ENCODE assay signal across 8 cellular contexts in genomic region chrX:120549483-120550452, GRCh38. TPM values are rescaled to one million over a fixed set of nuclear protein-coding genes. Genes with fewer than 3 reads are reported as not detected.
DNase-seq lines count a peak whose midpoint lies in the region; ATAC-seq and TF ChIP-seq lines count a peak whose summit lies in the region.

No MANE protein-coding gene starts in this region.

- DNase-seq in right atrium auricular region (ENCODE audit: low spot score), result peak; percentile 61
- DNase-seq in Right ventricle myocardium inferior (ENCODE audit: missing footprints), result no peak
- DNase-seq in activated CD4-positive, alpha-beta T cell treated with anti-CD3 and anti-CD28 coated beads, Interleukin-2, amount 50 U/mL, for 48 hours, result peak; percentile 13 to 31
- DNase-seq in fibroblast of the aortic adventitia (ENCODE audit: low read depth), result peak; percentile 90
- DNase-seq in thoracic aorta (ENCODE audit: low spot score), result no peak
- DNase-seq in HuH-7.5 (ENCODE audit: low spot score), result no peak
- no peak for DNase-seq in GM13977 (ENCODE audit: low spot score)
- DNase-seq in T-helper 9 cell, result no peak

- H3K9me3 ChIP-seq in right atrium auricular region, result no peaks in the 10 kb centered on the region
- no peaks in the 10 kb centered on the region for H3K9me3 ChIP-seq in thoracic aorta

- in situ Hi-C loops in GM13977 (cut with MboI; ENCODE audit: low pct_unique_long_range_greater_than_20kb, low sequenced_read_pairs, unreplicated experiment), result no loop called here

- H3K4me3 ChIP-seq in right atrium auricular region, result no peak overlapping the region
- H3K4me3 ChIP-seq in fibroblast of the aortic adventitia (ENCODE audit: low read depth, low read length), result no peak overlapping the region
- no peak overlapping the region for H3K4me3 ChIP-seq in thoracic aorta

- TF ChIP-seq CTCF in right atrium auricular region (IDR thresholded peaks at IDR 0.05), result no peak
- TF ChIP-seq CTCF in fibroblast of the aortic adventitia (IDR thresholded peaks at IDR 0.05; ENCODE audit: insufficient read depth, low read length), result no peak
- TF ChIP-seq CTCF in thoracic aorta (IDR thresholded peaks at IDR 0.05), result no peak
- no peak for TF ChIP-seq CTCF in GM13977 (IDR thresholded peaks at IDR 0.05; ENCODE audit: extremely low read depth, insufficient read depth, missing control alignments)

- no peak for ATAC-seq in Right ventricle myocardium inferior
- no peak for ATAC-seq in thoracic aorta (ENCODE audit: insufficient number of reproducible peaks, low FRiP score, low read depth)

- H3K27me3 ChIP-seq in right atrium auricular region, result no peaks in the 10 kb centered on the region
- H3K27me3 ChIP-seq in thoracic aorta (replicated peaks; ENCODE audit: insufficient read depth), result no peaks in the 10 kb centered on the region

- intact Hi-C loops in Right ventricle myocardium inferior (cut with DNase I), result no loop called here

- H3K27ac ChIP-seq in right atrium auricular region (peak overlapping the region; percentile 34 to 57), thoracic aorta (peak overlapping the region; percentile 38 to 65)

- H3K36me3 ChIP-seq in right atrium auricular region, result no peaks in the 10 kb centered on the region
- no peaks in the 10 kb centered on the region for H3K36me3 ChIP-seq in thoracic aorta

- H3K4me1 ChIP-seq in right atrium auricular region (no peaks in the 10 kb centered on the region), thoracic aorta (ENCODE audit: control insufficient read depth in 1 of 2, low read depth in 2 of 2) (peaks cover 0 to 17% of the 10 kb centered on the region in 2 donors)

RNA-seq across cellular contexts. Expression of gene CUL4B, which starts 11.0 kb away (rescaled TPM):
- total RNA-seq in right atrium auricular region (10 to 100 TPM; 19.1 to 19.6 TPM), Right ventricle myocardium inferior (18.3 TPM), fibroblast of the aortic adventitia (ENCODE audit: low replicate concordance) (59.7 and 76.1 TPM in 2 replicates), thoracic aorta (10 to 100 TPM; 38.7 to 66.2 TPM)

RNA-seq across cellular contexts. Expression of gene MCTS1, which starts 54.1 kb away (rescaled TPM):
- total RNA-seq in right atrium auricular region (10 to 100 TPM; 17.2 to 25.3 TPM), Right ventricle myocardium inferior (33.8 TPM), fibroblast of the aortic adventitia (ENCODE audit: low replicate concordance) (20.6 and 52.1 TPM in 2 replicates), thoracic aorta (10 to 100 TPM; 19.2 to 19.5 TPM)

Comparison
In these comparisons a context has a peak if more than half of its experiments do, and no peak if none do; other contexts are left out.
1. DNase-seq: peak in right atrium auricular region (single experiment), activated CD4-positive, alpha-beta T cell treated with anti-CD3 and anti-CD28 coated beads, Interleukin-2, amount 50 U/mL, for 48 hours (2 of 2) and fibroblast of the aortic adventitia (single experiment); none in Right ventricle myocardium inferior (single experiment), thoracic aorta (single experiment), HuH-7.5 (single experiment), GM13977 (single experiment) and T-helper 9 cell (single experiment).